Comparison of ENCODE assay signal across 8 cellular contexts in the genomic region with DNA sequence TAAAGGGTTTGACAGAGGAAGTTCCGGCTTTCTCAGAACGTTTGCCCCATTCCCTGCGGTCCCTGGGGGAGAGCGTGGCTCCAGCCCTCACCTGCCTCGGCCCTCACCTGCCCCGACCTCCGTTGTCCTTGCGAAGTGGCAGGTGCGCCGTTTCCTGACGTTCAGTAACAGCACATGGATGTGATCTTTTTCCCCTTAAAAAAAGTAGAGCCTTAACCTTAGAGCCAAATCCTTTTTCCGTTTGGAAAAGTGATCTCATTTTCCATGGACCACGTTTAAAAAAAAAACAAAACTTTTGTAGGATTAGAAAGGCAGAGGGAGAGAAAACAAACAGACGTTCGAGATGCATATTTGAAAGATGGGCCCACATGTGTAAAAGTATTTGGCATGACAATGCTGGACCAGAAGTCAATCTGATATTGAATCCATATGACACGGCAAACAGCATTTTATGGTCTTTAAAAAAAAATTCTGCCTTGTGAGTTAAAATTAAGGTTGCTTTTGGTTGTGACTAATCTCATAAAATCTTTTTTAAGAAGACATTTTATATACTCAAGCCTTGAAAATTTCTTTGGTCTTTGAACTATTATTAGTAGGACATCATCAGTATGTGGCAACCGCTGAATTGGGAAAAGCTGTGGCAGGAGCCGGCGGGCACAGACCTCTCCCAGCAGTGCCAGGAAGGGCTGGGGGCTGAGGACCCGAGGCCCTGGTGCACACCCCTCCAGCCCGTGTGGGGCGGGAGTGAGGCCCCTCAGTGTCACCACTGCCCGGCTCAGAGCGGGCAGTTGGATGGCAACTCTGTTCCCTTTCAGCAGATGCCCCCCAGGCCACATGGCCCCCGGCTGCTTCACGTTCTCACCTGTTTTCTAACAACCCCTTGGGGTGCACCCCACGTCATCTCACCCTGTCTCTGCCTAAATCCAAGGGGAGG. TPM values are rescaled to one million over a fixed set of nuclear protein-coding genes. Genes with fewer than 3 reads are reported as not detected.
A peak's percentile ranks its signal among the peaks of the same experiment; 100 is the strongest.
DNase-seq lines count a peak whose midpoint lies in the region; ATAC-seq and TF ChIP-seq lines count a peak whose summit lies in the region.

No MANE protein-coding gene starts in this region.

- H3K4me1 Mint-ChIP-seq in activated naive CD8-positive, alpha-beta T cell treated with anti-CD3 and anti-CD28 coated beads, Interleukin-2, amount 50 U/mL, for 24 hours: peaks cover 46% of the 10 kb centered on the region

- H3K4me1 ChIP-seq in mesodermal cell (ENCODE audit: control insufficient read depth, insufficient read depth, low read length, poor library complexity, severe bottlenecking): peaks cover 22% of the 10 kb centered on the region

- peak overlapping the region; percentile 82 for H3K27ac Mint-ChIP-seq in activated naive CD8-positive, alpha-beta T cell treated with anti-CD3 and anti-CD28 coated beads, Interleukin-2, amount 50 U/mL, for 24 hours

- no peaks in the 10 kb centered on the region for H3K36me3 ChIP-seq in mesodermal cell (ENCODE audit: control insufficient read depth, insufficient read depth, low read length)

- WGBS in mesodermal cell (ENCODE audit: insufficient coverage in 2 of 2), 2 experiments: 73% methylated on average over 21 to 24 of the region's 27 CpGs

- in situ Hi-C loops in ACHN (cut with HindIII; ENCODE audit: low pct_ligation_motif_present, low pct_unique_long_range_greater_than_20kb, low sequenced_read_pairs): no loop called here

- DNase-seq in AG04450 (ENCODE audit: low read depth, low spot score) (no peak), superior temporal gyrus (ENCODE audit: extremely low spot score) (no peak), ACHN (no peak)
- DNase-seq in activated naive CD8-positive, alpha-beta T cell treated with anti-CD3 and anti-CD28 coated beads, Interleukin-2, amount 50 U/mL, for 24 hours: no peak

- H3K27me3 ChIP-seq in AG04450 (ENCODE audit: control insufficient read depth, insufficient read depth, low read length): no peaks in the 10 kb centered on the region

- H3K9me3 Mint-ChIP-seq in activated naive CD8-positive, alpha-beta T cell treated with anti-CD3 and anti-CD28 coated beads, Interleukin-2, amount 50 U/mL, for 24 hours: no peaks in the 10 kb centered on the region

- peaks cover 22% of the 10 kb centered on the region for H3K36me3 Mint-ChIP-seq in activated naive CD8-positive, alpha-beta T cell treated with anti-CD3 and anti-CD28 coated beads, Interleukin-2, amount 50 U/mL, for 24 hours (ENCODE audit: low read depth)

- H3K9me3 ChIP-seq in AG04450 (ENCODE audit: control insufficient read depth, insufficient read depth, low read length) (no peaks in the 10 kb centered on the region; the same call in 1 of the 2 replicates), mesodermal cell (ENCODE audit: control insufficient read depth, low read length) (no peaks in the 10 kb centered on the region)

- H3K4me3 ChIP-seq in AG04450 (ENCODE audit: low read depth, low read length) (peak overlapping the region; percentile 31; the same call in 1 of the 2 replicates), mesodermal cell (ENCODE audit: extremely low read depth, insufficient read depth, low read length, poor library complexity, severe bottlenecking) (no peak overlapping the region)

- no peak overlapping the region for H3K4me3 Mint-ChIP-seq in activated naive CD8-positive, alpha-beta T cell treated with anti-CD3 and anti-CD28 coated beads, Interleukin-2, amount 50 U/mL, for 24 hours

- CTCF ChIA-PET in AG04450 (lab: Charles Lee): no interaction called here

- ATAC-seq in GM18909 (IDR thresholded peaks at IDR 0.05; ENCODE audit: poor library complexity, unreplicated experiment) (peak; percentile 23), HG03457 (IDR thresholded peaks at IDR 0.05; ENCODE audit: unreplicated experiment) (peak; percentile 1), HG02571 (IDR thresholded peaks at IDR 0.05; ENCODE audit: unreplicated experiment) (no peak)
- ATAC-seq in activated naive CD8-positive, alpha-beta T cell treated with anti-CD3 and anti-CD28 coated beads, Interleukin-2, amount 50 U/mL, for 24 hours: no peak

- peaks cover 9% of the 10 kb centered on the region for H3K27me3 Mint-ChIP-seq in activated naive CD8-positive, alpha-beta T cell treated with anti-CD3 and anti-CD28 coated beads, Interleukin-2, amount 50 U/mL, for 24 hours

- peak overlapping the region; percentile 100 for H3K27ac ChIP-seq in AG04450 (ENCODE audit: low read depth, low read length)
- peak overlapping the region; percentile 92 for H3K27ac ChIP-seq in mesodermal cell (ENCODE audit: low read depth, low read length, severe bottlenecking)

- POLR2A ChIA-PET in AG04450 (lab: Yijun Ruan, JAX): interaction anchor here (0.9 to 2.0 kb wide), 6 partner anchors 13 to 32 kb away, joined by 3 to 20 read pairs (median 4); no protein-coding TSS in a partner anchor

- no peak for TF ChIP-seq CTCF in AG04450 (IDR thresholded peaks at IDR 0.05; ENCODE audit: low read depth, low read length)

RNA-seq across cellular contexts. Expression of gene EXOC3, which starts 42.4 kb away (rescaled TPM):
- 27.3 and 32.9 TPM in 2 replicates for polyA plus RNA-seq in AG04450 (2011; rRNA removed)
- polyA minus RNA-seq in AG04450 (2011; rRNA and poly(A)+ RNA removed): 31.7 and 38.2 TPM in 2 replicates
- 32.3 TPM for polyA plus RNA-seq in mesodermal cell (2013, experiment 1 of 2)
- 29.0 TPM for polyA plus RNA-seq in mesodermal cell (2013, experiment 2 of 2)

Comparison
In these comparisons a context has a peak if more than half of its experiments do, and no peak if none do; other contexts are left out.
1. ATAC-seq: peak in GM18909 (single experiment) and HG03457 (single experiment); none in activated naive CD8-positive, alpha-beta T cell treated with anti-CD3 and anti-CD28 coated beads, Interleukin-2, amount 50 U/mL, for 24 hours (single experiment) and HG02571 (single experiment).